ENCODE assay signal across 1 cellular context in the genomic region with DNA sequence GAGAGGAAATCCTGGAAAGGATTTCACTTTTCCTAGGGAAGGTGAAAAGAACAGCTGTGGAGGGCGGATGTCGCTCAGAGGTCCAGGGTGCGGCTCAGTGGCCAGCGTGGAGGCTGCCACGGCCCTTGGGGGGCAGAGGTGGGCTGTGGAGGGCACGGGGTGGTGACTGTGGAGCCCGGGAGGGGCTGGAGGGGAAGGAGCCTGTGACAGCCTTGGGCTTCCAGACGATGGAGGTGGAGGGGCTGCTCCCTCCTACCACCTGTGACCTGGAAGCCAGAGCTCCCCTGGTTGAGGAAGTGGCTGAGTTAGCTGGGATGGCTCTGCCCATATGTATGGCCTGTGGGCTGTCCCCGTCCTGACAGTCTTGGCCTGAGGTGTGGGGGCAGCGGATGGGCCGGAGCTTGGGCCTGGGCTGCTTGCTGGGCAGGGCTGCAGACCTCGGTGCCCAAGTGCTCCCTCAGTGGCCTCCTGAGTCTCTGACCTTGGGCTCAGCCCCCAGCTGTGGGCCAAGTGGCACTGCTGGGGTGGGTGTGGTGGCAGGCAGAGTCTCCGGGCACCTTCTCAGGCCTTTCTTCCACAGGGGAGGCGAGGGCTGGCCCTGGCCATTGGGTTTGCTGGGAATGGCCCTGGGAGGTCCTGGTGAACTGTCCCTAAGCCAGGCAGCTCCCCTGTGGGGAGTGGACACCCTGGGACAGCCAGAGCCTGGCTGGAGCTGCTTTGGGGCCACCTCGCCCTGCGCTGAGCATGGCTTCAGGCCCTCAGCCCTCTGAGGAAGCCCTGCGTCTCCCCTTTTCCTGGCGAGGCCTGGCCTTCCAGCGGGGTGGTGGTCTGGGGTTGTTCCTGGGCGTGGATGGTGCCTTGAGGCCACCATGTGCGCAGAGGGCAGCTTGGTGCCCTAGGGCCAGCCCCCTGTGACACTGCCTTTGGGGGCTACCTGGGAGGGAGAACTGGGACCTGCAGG.
TF ChIP-seq lines count a peak whose summit lies in the region.

No MANE protein-coding gene starts in this region.

TF ChIP-seq in A549, 52 proteins besides CTCF, POLR2A, EP300 and RAD21 (continued from another document):
- TF ChIP-seq, protein P1, sequence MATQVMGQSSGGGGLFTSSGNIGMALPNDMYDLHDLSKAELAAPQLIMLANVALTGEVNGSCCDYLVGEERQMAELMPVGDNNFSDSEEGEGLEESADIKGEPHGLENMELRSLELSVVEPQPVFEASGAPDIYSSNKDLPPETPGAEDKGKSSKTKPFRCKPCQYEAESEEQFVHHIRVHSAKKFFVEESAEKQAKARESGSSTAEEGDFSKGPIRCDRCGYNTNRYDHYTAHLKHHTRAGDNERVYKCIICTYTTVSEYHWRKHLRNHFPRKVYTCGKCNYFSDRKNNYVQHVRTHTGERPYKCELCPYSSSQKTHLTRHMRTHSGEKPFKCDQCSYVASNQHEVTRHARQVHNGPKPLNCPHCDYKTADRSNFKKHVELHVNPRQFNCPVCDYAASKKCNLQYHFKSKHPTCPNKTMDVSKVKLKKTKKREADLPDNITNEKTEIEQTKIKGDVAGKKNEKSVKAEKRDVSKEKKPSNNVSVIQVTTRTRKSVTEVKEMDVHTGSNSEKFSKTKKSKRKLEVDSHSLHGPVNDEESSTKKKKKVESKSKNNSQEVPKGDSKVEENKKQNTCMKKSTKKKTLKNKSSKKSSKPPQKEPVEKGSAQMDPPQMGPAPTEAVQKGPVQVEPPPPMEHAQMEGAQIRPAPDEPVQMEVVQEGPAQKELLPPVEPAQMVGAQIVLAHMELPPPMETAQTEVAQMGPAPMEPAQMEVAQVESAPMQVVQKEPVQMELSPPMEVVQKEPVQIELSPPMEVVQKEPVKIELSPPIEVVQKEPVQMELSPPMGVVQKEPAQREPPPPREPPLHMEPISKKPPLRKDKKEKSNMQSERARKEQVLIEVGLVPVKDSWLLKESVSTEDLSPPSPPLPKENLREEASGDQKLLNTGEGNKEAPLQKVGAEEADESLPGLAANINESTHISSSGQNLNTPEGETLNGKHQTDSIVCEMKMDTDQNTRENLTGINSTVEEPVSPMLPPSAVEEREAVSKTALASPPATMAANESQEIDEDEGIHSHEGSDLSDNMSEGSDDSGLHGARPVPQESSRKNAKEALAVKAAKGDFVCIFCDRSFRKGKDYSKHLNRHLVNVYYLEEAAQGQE (IDR thresholded peaks at IDR 0.05) = no peak
- TF ChIP-seq NFE2L2 (conservative IDR thresholded peaks at IDR 0.05; ENCODE audit: low read length) = no peak
- no peak for TF ChIP-seq RARB (CRISPR knock-in tag; IDR thresholded peaks at IDR 0.05)
- TF ChIP-seq EHF (CRISPR knock-in tag; IDR thresholded peaks at IDR 0.05) = no peak
- no peak for TF ChIP-seq NR3C1 (IDR thresholded peaks at IDR 0.05)
- TF ChIP-seq, protein P2, sequence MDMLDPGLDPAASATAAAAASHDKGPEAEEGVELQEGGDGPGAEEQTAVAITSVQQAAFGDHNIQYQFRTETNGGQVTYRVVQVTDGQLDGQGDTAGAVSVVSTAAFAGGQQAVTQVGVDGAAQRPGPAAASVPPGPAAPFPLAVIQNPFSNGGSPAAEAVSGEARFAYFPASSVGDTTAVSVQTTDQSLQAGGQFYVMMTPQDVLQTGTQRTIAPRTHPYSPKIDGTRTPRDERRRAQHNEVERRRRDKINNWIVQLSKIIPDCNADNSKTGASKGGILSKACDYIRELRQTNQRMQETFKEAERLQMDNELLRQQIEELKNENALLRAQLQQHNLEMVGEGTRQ (IDR thresholded peaks at IDR 0.05) = no peak
- no peak for TF ChIP-seq MAZ (IDR thresholded peaks at IDR 0.05; ENCODE audit: borderline replicate concordance, low read depth, low read length)
- TF ChIP-seq HEYL (CRISPR knock-in tag; IDR thresholded peaks at IDR 0.05) = no peak
- TF ChIP-seq, protein P3, sequence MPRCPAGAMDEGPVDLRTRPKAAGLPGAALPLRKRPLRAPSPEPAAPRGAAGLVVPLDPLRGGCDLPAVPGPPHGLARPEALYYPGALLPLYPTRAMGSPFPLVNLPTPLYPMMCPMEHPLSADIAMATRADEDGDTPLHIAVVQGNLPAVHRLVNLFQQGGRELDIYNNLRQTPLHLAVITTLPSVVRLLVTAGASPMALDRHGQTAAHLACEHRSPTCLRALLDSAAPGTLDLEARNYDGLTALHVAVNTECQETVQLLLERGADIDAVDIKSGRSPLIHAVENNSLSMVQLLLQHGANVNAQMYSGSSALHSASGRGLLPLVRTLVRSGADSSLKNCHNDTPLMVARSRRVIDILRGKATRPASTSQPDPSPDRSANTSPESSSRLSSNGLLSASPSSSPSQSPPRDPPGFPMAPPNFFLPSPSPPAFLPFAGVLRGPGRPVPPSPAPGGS (IDR thresholded peaks at IDR 0.05) = no peak
- TF ChIP-seq TP53 (CRISPR knock-in tag; IDR thresholded peaks at IDR 0.05) = no peak
- no peak for TF ChIP-seq FOXS1 (CRISPR knock-in tag; IDR thresholded peaks at IDR 0.05)
- TF ChIP-seq HDAC2 (IDR thresholded peaks at IDR 0.05) = no peak
- TF ChIP-seq, protein P4, sequence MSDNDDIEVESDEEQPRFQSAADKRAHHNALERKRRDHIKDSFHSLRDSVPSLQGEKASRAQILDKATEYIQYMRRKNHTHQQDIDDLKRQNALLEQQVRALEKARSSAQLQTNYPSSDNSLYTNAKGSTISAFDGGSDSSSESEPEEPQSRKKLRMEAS (IDR thresholded peaks at IDR 0.05) = no peak
- TF ChIP-seq, protein P5, sequence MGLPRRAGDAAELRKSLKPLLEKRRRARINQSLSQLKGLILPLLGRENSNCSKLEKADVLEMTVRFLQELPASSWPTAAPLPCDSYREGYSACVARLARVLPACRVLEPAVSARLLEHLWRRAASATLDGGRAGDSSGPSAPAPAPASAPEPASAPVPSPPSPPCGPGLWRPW (IDR thresholded peaks at IDR 0.05) = no peak
